In genomic region chr18:5469340-5469739, GRCh38 we compare ENCODE assay signal across 22 cellular contexts.
"Had no signal": no experiment of that assay in that cellular context is flagged by ENCODE, and none has a peak within 500 bp of the region (broad histone marks: within the 10 kb centered on the region; RNA-seq: fewer than 3 reads in every experiment).

No MANE protein-coding gene starts in this region.

- FAIRE-seq: frontal cortex, pancreas, small intestine had no signal

- H3K4me1 Mint-ChIP-seq: neural progenitor cell had no signal

- H3K27ac ChIP-seq: neural progenitor cell, pancreas, stomach, thoracic aorta, transverse colon had no signal

- H3K36me3 ChIP-seq: neural progenitor cell, pancreas, thoracic aorta, transverse colon had no signal

- H3K9me3 Mint-ChIP-seq: effector memory CD8-positive, alpha-beta T cell; natural killer cell treated with Interleukin-12 subunit alpha and Interleukin-12 subunit beta and Interleukin-15 and Interleukin-18, amount 100 ng/mL, for 72 hours; neural progenitor cell had no signal

- DNase-seq: effector memory CD8-positive, alpha-beta T cell; erythroblast; glutamatergic neuron; islet precursor cell; left colon; left ventricle myocardium superior; mesenchymal stem cell; midbrain; occipital lobe; pancreas; right cardiac atrium; small intestine; stimulated activated CD4-positive, alpha-beta T cell treated with anti-CD3 and anti-CD28 coated beads, Interleukin-12 subunit alpha, Interleukin-12 subunit beta, amount 100 ng/mL, for 4 hours; stimulated activated naive CD4-positive, alpha-beta T cell; stomach; transverse colon had no signal

- H3K27ac Mint-ChIP-seq: effector memory CD8-positive, alpha-beta T cell; natural killer cell treated with Interleukin-12 subunit alpha and Interleukin-12 subunit beta and Interleukin-15 and Interleukin-18, amount 100 ng/mL, for 72 hours; neural progenitor cell; progenitor cell of endocrine pancreas had no signal

- ATAC-seq: effector memory CD8-positive, alpha-beta T cell; left colon; left ventricle myocardium superior; natural killer cell treated with Interleukin-12 subunit alpha and Interleukin-12 subunit beta and Interleukin-15 and Interleukin-18, amount 100 ng/mL, for 72 hours; pancreas; right cardiac atrium had no signal

- H3K4me1 ChIP-seq: neural progenitor cell, pancreas, stomach, transverse colon had no signal

- H3K4me3 Mint-ChIP-seq: effector memory CD8-positive, alpha-beta T cell; natural killer cell treated with Interleukin-12 subunit alpha and Interleukin-12 subunit beta and Interleukin-15 and Interleukin-18, amount 100 ng/mL, for 72 hours; neural progenitor cell had no signal

- H3K9me3 ChIP-seq: pancreas, stomach, thoracic aorta, transverse colon had no signal

- H3K27me3 Mint-ChIP-seq: progenitor cell of endocrine pancreas had no signal

- H3K4me3 ChIP-seq: lung, neural progenitor cell, pancreas, stomach, thoracic aorta, transverse colon had no signal

- H3K9ac ChIP-seq: neural progenitor cell had no signal

- H3K36me3 Mint-ChIP-seq: natural killer cell treated with Interleukin-12 subunit alpha and Interleukin-12 subunit beta and Interleukin-15 and Interleukin-18, amount 100 ng/mL, for 72 hours; neural progenitor cell had no signal
